Comparison of ENCODE assay signal across 16 cellular contexts in genomic region chr3:149449799-149450198, GRCh38. TPM values are rescaled to one million over a fixed set of nuclear protein-coding genes. Genes with fewer than 3 reads are reported as not detected.
DNase-seq lines count a peak whose midpoint lies in the region; ATAC-seq, FAIRE-seq and TF ChIP-seq lines count a peak whose summit lies in the region.
"Had no signal": no experiment of that assay in that cellular context is flagged by ENCODE, and none has a peak within 500 bp of the region (broad histone marks: within the 10 kb centered on the region; RNA-seq: fewer than 3 reads in every experiment).

No MANE protein-coding gene starts in this region.

- ATAC-seq in HepG2 (peak; percentile 50; the same call in 2 of the 3 replicates), right lobe of liver (no peak), aorta (ENCODE audit: low FRiP score) (peak; percentile 46), foreskin keratinocyte (no peak)

- TF ChIP-seq EP300 in HepG2 (IDR thresholded peaks at IDR 0.05; ENCODE audit: low read depth in 2 of 2, low read length in 2 of 2) (no peak), HepG2 (CRISPR knock-in tag; IDR thresholded peaks at IDR 0.05; ENCODE audit: borderline replicate concordance) (no peak)

- no peaks in the 10 kb centered on the region for H3K79me2 ChIP-seq in HepG2 (ENCODE audit: insufficient read depth, low read length)
- no peaks in the 10 kb centered on the region for H3K79me2 ChIP-seq in mesendoderm (ENCODE audit: control insufficient read depth, insufficient read depth, low read length)

- intact Hi-C loops in HepG2 (cut with micrococcal nuclease; ENCODE audit: unreplicated experiment) = no loop called here
- intact Hi-C loops in right lobe of liver (cut with DNase I) = no loop called here
- intact Hi-C loops in aorta (cut with DNase I) = loop anchor here in 1 of 2 donors (5.0 kb wide), 1 partner anchor 42 kb away; no protein-coding TSS in a partner anchor

- H3K27ac ChIP-seq in HepG2 (ENCODE audit: extremely low read length, insufficient read depth, low read length) (no peak overlapping the region), right lobe of liver (no peak overlapping the region), mesendoderm (ENCODE audit: low read depth, low read length) (no peak overlapping the region), aorta (ENCODE audit: low read depth in 1 of 2, low read length in 2 of 2) (peak overlapping the region in 1 of 2 donors; percentile 18), foreskin keratinocyte (no peak overlapping the region)
- H3K27ac ChIP-seq: ovary, VCaP had no signal

- no peak overlapping the region for H4K5ac ChIP-seq in mesendoderm (ENCODE audit: low read length)

- POLR2A ChIA-PET in HepG2 (lab: Yijun Ruan, JAX) = no interaction called here

- H3K4me3 ChIP-seq in HepG2 (replicated peaks in 1 of 3; ENCODE audit: insufficient read depth in 1 of 3, low read depth in 2 of 3, low read length in 3 of 3) (peak overlapping the region in 1 of 3 experiments; percentile 10; a peak in 1 of 6 replicates), right lobe of liver (no peak overlapping the region), mesendoderm (ENCODE audit: low read length) (no peak overlapping the region), aorta (ENCODE audit: low read length in 2 of 2) (no peak overlapping the region)
- H3K4me3 ChIP-seq: coronary artery, ovary had no signal

- CTCF ChIA-PET in HepG2 (lab: Yijun Ruan, JAX; ENCODE audit: low intra/inter-chr PET ratio, low total read pairs) = no interaction called here

- FAIRE-seq in HepG2 (lab: Jason Lieb, UNC) (no peak), D721Med (lab: Jason Lieb, UNC) (no peak)

- H3K36me3 ChIP-seq in HepG2 (replicated peaks in 1 of 2; ENCODE audit: control insufficient read depth in 1 of 2, insufficient read depth in 2 of 2, low read length in 2 of 2) (no peaks in the 10 kb centered on the region), right lobe of liver (no peaks in the 10 kb centered on the region), mesendoderm (ENCODE audit: control insufficient read depth, insufficient read depth, low read length) (no peaks in the 10 kb centered on the region), aorta (ENCODE audit: control insufficient read depth in 1 of 2, insufficient read depth in 2 of 2, low read length in 1 of 2) (no peaks in the 10 kb centered on the region)
- H3K36me3 ChIP-seq: ovary had no signal

- BruUV-seq in HepG2 (replicated peaks; lab: Mats Ljungman, UMichigan) = no TSS peak

- no peak overlapping the region for H2BK5ac ChIP-seq in mesendoderm (ENCODE audit: low read length)

- no peak overlapping the region for H4K8ac ChIP-seq in mesendoderm (ENCODE audit: low read depth, low read length)

- TF ChIP-seq CTCF in HepG2 (CRISPR knock-in tag; IDR thresholded peaks at IDR 0.05) (no peak), right lobe of liver (IDR thresholded peaks at IDR 0.05) (no peak), D721Med (IDR thresholded peaks at IDR 0.05; ENCODE audit: insufficient read depth, missing control alignments) (no peak), foreskin keratinocyte (conservative IDR thresholded peaks at IDR 0.05) (no peak)

- H2AFZ ChIP-seq in HepG2 (ENCODE audit: low read length) = no peak overlapping the region

- H3K18ac ChIP-seq in mesendoderm (ENCODE audit: low read length) = no peak overlapping the region

- TF ChIP-seq RAD21 in HepG2 (CRISPR knock-in tag; IDR thresholded peaks at IDR 0.05) = no peak

- no peak overlapping the region for H2BK120ac ChIP-seq in mesendoderm (ENCODE audit: low read depth, low read length)

- H3K56ac ChIP-seq in mesendoderm (ENCODE audit: low read length) = no peak overlapping the region

- H3K4me1 ChIP-seq in HepG2 (ENCODE audit: insufficient read depth, low read length) = peaks cover 25% of the 10 kb centered on the region
- no peaks in the 10 kb centered on the region for H3K4me1 ChIP-seq in right lobe of liver
- H3K4me1 ChIP-seq in mesendoderm (ENCODE audit: control insufficient read depth, low read depth, low read length) = no peaks in the 10 kb centered on the region
- H3K4me1 ChIP-seq in aorta (ENCODE audit: control insufficient read depth in 1 of 2, insufficient read depth in 2 of 2, low read length in 2 of 2) = peaks cover 0 to 2% of the 10 kb centered on the region in 2 donors
- peaks cover 14% of the 10 kb centered on the region for H3K4me1 ChIP-seq in foreskin keratinocyte

- in situ Hi-C loops in HepG2 (cut with HindIII; ENCODE audit: extremely low pct_ligation_motif_present, low pct_unique_long_range_greater_than_20kb) = no loop called here

- H3K23ac ChIP-seq in mesendoderm (ENCODE audit: low read length) = no peak overlapping the region

- TF ChIP-seq POLR2A in HepG2 (IDR thresholded peaks at IDR 0.05; ENCODE audit: insufficient read depth in 1 of 2, low read depth in 2 of 2, low read length in 2 of 2) (no peak), right lobe of liver (IDR thresholded peaks at IDR 0.05) (no peak)

- H2BK15ac ChIP-seq in mesendoderm (replicated peaks; ENCODE audit: low read depth) = no peak overlapping the region

- H3K9me3 ChIP-seq in HepG2 (ENCODE audit: low read length) = peaks cover 21% of the 10 kb centered on the region
- H3K9me3 ChIP-seq in right lobe of liver = peaks cover 0 to 4% (median 0%) of the 10 kb centered on the region in 4 donors
- peaks cover 2% of the 10 kb centered on the region for H3K9me3 ChIP-seq in aorta (ENCODE audit: control insufficient read depth, low read length)
- H3K9me3 ChIP-seq: ovary had no signal

- no peak overlapping the region for H2AK5ac ChIP-seq in mesendoderm (ENCODE audit: low read length)

- no peak for DNase-seq in HepG2 (ENCODE audit: low spot score)
- DNase-seq in right lobe of liver = no peak
- peak; percentile 51 for DNase-seq in ecto neural progenitor cell (ENCODE audit: low spot score)
- DNase-seq in mesendoderm = peak; percentile 93
- no peak for DNase-seq in aorta
- no peak for DNase-seq in UCSD-AML1 (lab: John Stamatoyannopoulos, UW; ENCODE audit: unreplicated experiment)
- DNase-seq in D721Med (ENCODE audit: insufficient read length, low spot score) = no peak
- DNase-seq in foreskin keratinocyte = no peak
- DNase-seq: ACHN, left cardiac atrium, NCI-H2107, ovary had no signal

- no peak overlapping the region for H3K4ac ChIP-seq in mesendoderm (ENCODE audit: low read depth, low read length)

- 20% methylated on average over 4 of the region's 4 CpGs for WGBS in HepG2 (ENCODE audit: low lambda C conversion rate)
- 94% methylated on average over 2 of the region's 4 CpGs for WGBS in right lobe of liver (ENCODE audit: insufficient coverage, low coverage, low lambda C conversion rate, missing lambda C conversion rate)
- no CpG with 5 or more reads among the region's 4 CpGs for WGBS in mesendoderm (ENCODE audit: extremely low coverage, insufficient coverage, low lambda C conversion rate)
- whole genome bisulfite sequencing in aorta, 2 donors = 34 to 40% methylated on average over 4 of the region's 4 CpGs

- H3K27me3 ChIP-seq in HepG2 (ENCODE audit: control insufficient read depth in 1 of 2, insufficient read depth in 2 of 2, low read length in 2 of 2) (no peaks in the 10 kb centered on the region), right lobe of liver (no peaks in the 10 kb centered on the region), mesendoderm (ENCODE audit: insufficient read depth, low read length, poor library complexity) (no peaks in the 10 kb centered on the region), aorta (ENCODE audit: control insufficient read depth in 1 of 2, insufficient read depth in 2 of 2, low read length in 1 of 2) (no peaks in the 10 kb centered on the region), foreskin keratinocyte (no peaks in the 10 kb centered on the region)
- H3K27me3 ChIP-seq: ovary had no signal

- H3K9ac ChIP-seq in HepG2 (ENCODE audit: insufficient read depth, low read depth, low read length) (no peak overlapping the region), mesendoderm (ENCODE audit: low read length) (no peak overlapping the region)

- no peaks in the 10 kb centered on the region for H3K79me1 ChIP-seq in mesendoderm (ENCODE audit: low read length)

- H3K4me2 ChIP-seq in HepG2 (ENCODE audit: low read depth, low read length) = peak overlapping the region; percentile 20; the same call in 1 of the 2 replicates
- no peak overlapping the region for H3K4me2 ChIP-seq in mesendoderm (ENCODE audit: low read length)

- H4K20me1 ChIP-seq in HepG2 (ENCODE audit: insufficient read depth, low read length) = no peaks in the 10 kb centered on the region

TF ChIP-seq in HepG2, 621 proteins besides CTCF, POLR2A, EP300 and RAD21 (continues in another document):
- TF ChIP-seq ZNF230 (CRISPR knock-in tag; IDR thresholded peaks at IDR 0.05) (no peak), ZNF766 (CRISPR knock-in tag; IDR thresholded peaks at IDR 0.05; ENCODE audit: borderline replicate concordance) (no peak), ZNF7 (CRISPR knock-in tag; IDR thresholded peaks at IDR 0.05) (no peak)

RNA-seq across cellular contexts. Expression of gene TM4SF4, which starts 24.7 kb away (rescaled TPM):
- 0.77 and 0.95 TPM in 2 replicates for total RNA-seq in HepG2 (2016; rRNA removed; fragmentation: Illumina TruSeq; extraction: Trizol)
- 0.91 TPM in 1 of 2 replicates, not detected in the other for total RNA-seq in HepG2 (2016; cell fraction: cytosol; rRNA removed; fragmentation: Illumina TruSeq; extraction: Trizol; ENCODE audit: low read depth)
- total RNA-seq in HepG2 (2016; cell fraction: insoluble cytoplasmic fraction; rRNA removed; fragmentation: Illumina TruSeq; extraction: Trizol) = 0.34 and 1.4 TPM in 2 replicates
- 0.59 and 0.62 TPM in 2 replicates for total RNA-seq in HepG2 (2016; cell fraction: membrane; rRNA removed; fragmentation: Illumina TruSeq; extraction: Trizol)
- total RNA-seq in HepG2 (2016; cell fraction: nucleus; rRNA removed; fragmentation: Illumina TruSeq; extraction: Trizol) = 0.75 and 1.1 TPM in 2 replicates
- polyA plus RNA-seq in HepG2 (2011; rRNA removed) = 0.63 and 0.89 TPM in 2 replicates
- 0.90 and 1.1 TPM in 2 replicates for polyA plus RNA-seq in HepG2 (2011; cell fraction: cytosol; rRNA removed)
- polyA plus RNA-seq in HepG2 (2011; cell fraction: nucleus; rRNA removed) = 0.66 TPM in 1 of 2 replicates, not detected in the other
- 0.47 and 0.86 TPM in 2 replicates for polyA plus RNA-seq in HepG2 (2012)
- polyA plus RNA-seq in HepG2 (2016; cell fraction: cytosol; fragmentation: Illumina TruSeq; extraction: Trizol; ENCODE audit: low read depth) = 0.21 and 0.29 TPM in 2 replicates
- 0.45 and 0.89 TPM in 2 replicates for polyA plus RNA-seq in HepG2 (2016; cell fraction: insoluble cytoplasmic fraction; fragmentation: Illumina TruSeq; extraction: Trizol; ENCODE audit: low read depth)
- polyA plus RNA-seq in HepG2 (2016; cell fraction: membrane; fragmentation: Illumina TruSeq; extraction: Trizol; ENCODE audit: low read depth) = 0.15 and 0.21 TPM in 2 replicates
- 0.72 and 1.8 TPM in 2 replicates for polyA plus RNA-seq in HepG2 (2016; cell fraction: nucleus; fragmentation: Illumina TruSeq; extraction: Trizol; ENCODE audit: insufficient read depth, low read depth)
- polyA minus RNA-seq in HepG2 (2011; rRNA and poly(A)+ RNA removed; ENCODE audit: low replicate concordance) = 0.36 TPM in 1 of 2 replicates, not detected in the other
- 1.3 TPM in 1 of 2 replicates, not detected in the other for polyA minus RNA-seq in HepG2 (2011; cell fraction: cytosol; rRNA and poly(A)+ RNA removed)
- polyA minus RNA-seq in HepG2 (2011; cell fraction: nucleus; rRNA and poly(A)+ RNA removed) = 1.0 and 1.6 TPM in 2 replicates
- total RNA-seq in right lobe of liver = 100 to 1,000 TPM; 210 to 473 (median 316) TPM
- not detected for polyA plus RNA-seq in mesendoderm (2013, experiment 1 of 2)
- not detected for polyA plus RNA-seq in mesendoderm (2013, experiment 2 of 2)
- not detected for total RNA-seq in aorta
- polyA plus RNA-seq in aorta = 10 to 100 TPM in 1 of 2 donors, under 1 TPM in 1; 0.20 to 83.4 TPM
- total RNA-seq in foreskin keratinocyte = not detected in 2 replicates
- polyA plus RNA-seq in foreskin keratinocyte = not detected in 2 replicates
- total RNA-seq: SK-MEL-5, urinary bladder had no signal

Comparison
In these comparisons a context has a peak if more than half of its experiments do, and no peak if none do; other contexts are left out.
1. ATAC-seq: peak in HepG2 (single experiment) and aorta (single experiment); none in right lobe of liver (0 of 4) and foreskin keratinocyte (single experiment).
2. RNA of gene TM4SF4, which starts 24.7 kb away (total RNA-seq): 210 to 473 TPM in right lobe of liver; 0.34 to 1.4 TPM in HepG2, not detected in aorta and not detected in foreskin keratinocyte; every median in the first group is over 10 times any median in the second.
3. DNase-seq: peak in ecto neural progenitor cell (single experiment) and mesendoderm (single experiment); none in HepG2 (single experiment), right lobe of liver (0 of 3), aorta (0 of 2), UCSD-AML1 (single experiment), D721Med (single experiment) and foreskin keratinocyte (0 of 2).